Comparison of ENCODE assay signal across 9 cellular contexts in the genomic region with DNA sequence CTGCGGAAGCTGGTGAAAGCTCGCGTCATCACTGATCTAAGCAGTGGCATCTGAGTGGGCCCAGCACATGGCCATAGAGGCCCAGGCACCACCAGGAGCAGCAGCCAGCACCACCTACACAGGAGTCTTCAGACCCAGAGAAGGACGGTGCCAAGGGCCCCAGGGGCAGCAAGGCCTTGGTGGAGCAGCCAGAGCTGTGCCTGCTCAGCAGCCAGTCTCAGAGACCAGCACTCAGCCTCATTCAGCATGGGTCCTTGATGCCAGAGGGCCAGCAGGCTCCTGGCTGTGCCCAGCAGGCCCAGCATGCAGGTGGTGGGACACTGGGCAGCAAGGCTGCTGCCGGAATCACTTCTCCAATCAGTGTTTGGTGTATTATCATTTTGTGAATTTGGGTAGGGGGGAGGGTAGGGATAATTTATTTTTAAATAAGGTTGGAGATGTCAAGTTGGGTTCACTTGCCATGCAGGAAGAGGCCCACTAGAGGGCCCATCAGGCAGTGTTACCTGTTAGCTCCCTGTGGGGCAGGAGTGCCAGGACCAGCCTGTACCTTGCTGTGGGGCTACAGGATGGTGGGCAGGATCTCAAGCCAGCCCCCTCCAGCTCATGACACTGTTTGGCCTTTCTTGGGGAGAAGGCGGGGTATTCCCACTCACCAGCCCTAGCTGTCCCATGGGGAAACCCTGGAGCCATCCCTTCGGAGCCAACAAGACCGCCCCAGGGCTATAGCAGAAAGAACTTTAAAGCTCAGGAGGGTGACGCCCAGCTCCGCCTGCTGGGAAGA. TPM values are rescaled to one million over a fixed set of nuclear protein-coding genes. Genes with fewer than 3 reads are reported as not detected.
DNase-seq lines count a peak whose midpoint lies in the region; ATAC-seq and TF ChIP-seq lines count a peak whose summit lies in the region.
"Had no signal": no experiment of that assay in that cellular context is flagged by ENCODE, and none has a peak within 500 bp of the region (broad histone marks: within the 10 kb centered on the region; RNA-seq: fewer than 3 reads in every experiment).

No MANE protein-coding gene starts in this region.

- H3K4me1 Mint-ChIP-seq in CD8-positive, alpha-beta T cell (ENCODE audit: low read depth) = peaks cover 11% of the 10 kb centered on the region

- 94% methylated on average over 10 of the region's 10 CpGs for WGBS in liver

- no peak overlapping the region for H3K27ac Mint-ChIP-seq in CD8-positive, alpha-beta T cell

- peaks cover 5% of the 10 kb centered on the region for H3K4me1 ChIP-seq in CD8-positive, alpha-beta T cell (ENCODE audit: insufficient read depth, low read length)
- H3K4me1 ChIP-seq in liver (ENCODE audit: control insufficient read depth in 4 of 4, insufficient read depth in 4 of 4, low read length in 3 of 4) = peaks cover 6 to 12% (median 8%) of the 10 kb centered on the region in 4 donors

- H3K9me3 Mint-ChIP-seq in CD8-positive, alpha-beta T cell = no peaks in the 10 kb centered on the region

- CTCF ChIA-PET in CD8-positive, alpha-beta T cell (lab: Charles Lee) = interaction anchor here (0.8 to 1.9 kb wide), 7 partner anchors 9 to 342 kb away, joined by 3 to 6 read pairs (median 3); no protein-coding TSS in a partner anchor

- peak; percentile 31 for TF ChIP-seq CTCF in CD8-positive, alpha-beta T cell (IDR thresholded peaks at IDR 0.05)
- TF ChIP-seq CTCF in GM13976 (IDR thresholded peaks at IDR 0.05; ENCODE audit: borderline replicate concordance, control extremely low read depth, extremely low read depth, insufficient read depth, missing control alignments) = peak; percentile 13
- TF ChIP-seq CTCF in VCaP (conservative IDR thresholded peaks at IDR 0.05) = peak; percentile 69
- TF ChIP-seq CTCF in liver (IDR thresholded peaks at IDR 0.05; ENCODE audit: low read depth, low read length, missing input control) = peak; percentile 49

- in situ Hi-C loops in GM13976 (cut with MboI; ENCODE audit: low sequenced_read_pairs, unreplicated experiment) = loop anchor here (10.0 to 25.0 kb wide), 3 partner anchors 166 to 693 kb away; partner anchors contain the start of gene PTPRF

- no peak for DNase-seq in CD8-positive, alpha-beta T cell
- DNase-seq in GM13976 (ENCODE audit: low spot score) (peak; percentile 52), AG20443 (ENCODE audit: low spot score) (no peak), MG63 (no peak), DMS114 treated with DMSO at 0.1 percent for 48 hours (lab: John Stamatoyannopoulos, UW; ENCODE audit: unreplicated experiment) (no peak), SKM-1 (lab: John Stamatoyannopoulos, UW; ENCODE audit: unreplicated experiment) (no peak)
- DNase-seq: NCI-H524 had no signal

- POLR2A ChIA-PET in CD8-positive, alpha-beta T cell (lab: Charles Lee) = no interaction called here

- intact Hi-C loops in CD8-positive, alpha-beta T cell (cut with DNase I, micrococcal nuclease) = loop anchor here in 1 of 2 experiments (5.0 kb wide), 1 partner anchor 107 kb away; no protein-coding TSS in a partner anchor

- peaks cover 4% of the 10 kb centered on the region for H3K36me3 ChIP-seq in CD8-positive, alpha-beta T cell (ENCODE audit: insufficient read depth, low read length)
- H3K36me3 ChIP-seq in liver (ENCODE audit: control insufficient read depth in 4 of 4, insufficient read depth in 3 of 4, low read depth in 1 of 4, low read length in 3 of 4) (peaks cover 0 to 5% (median 0%) of the 10 kb centered on the region in 4 donors), MG63 (peaks cover 8% of the 10 kb centered on the region)

- ATAC-seq in CD8-positive, alpha-beta T cell = no peak

- H3K9me3 ChIP-seq in CD8-positive, alpha-beta T cell (ENCODE audit: low read length) = no peaks in the 10 kb centered on the region
- H3K9me3 ChIP-seq in liver (ENCODE audit: control insufficient read depth in 4 of 4, low read length in 3 of 4) (no peaks in the 10 kb centered on the region), MG63 (no peaks in the 10 kb centered on the region)

- peaks cover 14% of the 10 kb centered on the region for H3K36me3 Mint-ChIP-seq in CD8-positive, alpha-beta T cell

- H3K4me3 ChIP-seq in CD8-positive, alpha-beta T cell (ENCODE audit: low read depth, low read length) = no peak overlapping the region
- H3K4me3 ChIP-seq in liver (ENCODE audit: low read depth in 1 of 3, low read length in 3 of 3) (no peak overlapping the region), MG63 (no peak overlapping the region)

- peak; percentile 36 to 69 for TF ChIP-seq RAD21 in liver (IDR thresholded peaks at IDR 0.05)

- H3K27ac ChIP-seq in CD8-positive, alpha-beta T cell (ENCODE audit: low read depth, low read length) = no peak overlapping the region
- H3K27ac ChIP-seq in VCaP = no peak overlapping the region
- no peak overlapping the region for H3K27ac ChIP-seq in liver (ENCODE audit: low read depth in 1 of 2, low read length in 2 of 2)

- peaks cover 21% of the 10 kb centered on the region for H3K27me3 ChIP-seq in CD8-positive, alpha-beta T cell (ENCODE audit: insufficient read depth, low read length)
- H3K27me3 ChIP-seq in liver (ENCODE audit: control insufficient read depth in 4 of 4, insufficient read depth in 4 of 4, low read length in 3 of 4) (no peaks in the 10 kb centered on the region), MG63 (no peaks in the 10 kb centered on the region)

- H3K9ac ChIP-seq in liver (ENCODE audit: low read depth in 1 of 2, low read length in 2 of 2) = no peak overlapping the region

- no peak overlapping the region for H3K4me3 Mint-ChIP-seq in CD8-positive, alpha-beta T cell

- peaks cover 25% of the 10 kb centered on the region for H3K27me3 Mint-ChIP-seq in CD8-positive, alpha-beta T cell (ENCODE audit: low read depth)

TF ChIP-seq in liver, 16 proteins besides CTCF, POLR2A, EP300 and RAD21:
- TF ChIP-seq, protein P1, sequence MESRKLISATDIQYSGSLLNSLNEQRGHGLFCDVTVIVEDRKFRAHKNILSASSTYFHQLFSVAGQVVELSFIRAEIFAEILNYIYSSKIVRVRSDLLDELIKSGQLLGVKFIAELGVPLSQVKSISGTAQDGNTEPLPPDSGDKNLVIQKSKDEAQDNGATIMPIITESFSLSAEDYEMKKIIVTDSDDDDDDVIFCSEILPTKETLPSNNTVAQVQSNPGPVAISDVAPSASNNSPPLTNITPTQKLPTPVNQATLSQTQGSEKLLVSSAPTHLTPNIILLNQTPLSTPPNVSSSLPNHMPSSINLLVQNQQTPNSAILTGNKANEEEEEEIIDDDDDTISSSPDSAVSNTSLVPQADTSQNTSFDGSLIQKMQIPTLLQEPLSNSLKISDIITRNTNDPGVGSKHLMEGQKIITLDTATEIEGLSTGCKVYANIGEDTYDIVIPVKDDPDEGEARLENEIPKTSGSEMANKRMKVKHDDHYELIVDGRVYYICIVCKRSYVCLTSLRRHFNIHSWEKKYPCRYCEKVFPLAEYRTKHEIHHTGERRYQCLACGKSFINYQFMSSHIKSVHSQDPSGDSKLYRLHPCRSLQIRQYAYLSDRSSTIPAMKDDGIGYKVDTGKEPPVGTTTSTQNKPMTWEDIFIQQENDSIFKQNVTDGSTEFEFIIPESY (IDR thresholded peaks at IDR 0.05) = no peak
- TF ChIP-seq RXRA (IDR thresholded peaks at IDR 0.05) (peak in 1 of 2 donors; percentile 33), TAF1 (conservative IDR thresholded peaks at IDR 0.05) (no peak)

RNA-seq across cellular contexts. Expression of gene ARTN, which starts 3.2 kb away (rescaled TPM):
- under 1 TPM; 0.81 to 0.84 TPM for total RNA-seq in CD8-positive, alpha-beta T cell
- under 1 TPM in 1 of 2 donors, not detected in 1; 0.08 TPM for total RNA-seq in liver
- under 1 TPM in 1 of 2 donors, not detected in 1; 0.05 TPM for polyA plus RNA-seq in liver
- not detected in 2 replicates for total RNA-seq in MG63 (2014; rRNA removed; shearing (Covaris generic); ENCODE audit: low replicate concordance)

RNA-seq across cellular contexts. Expression of gene IPO13, which starts 16.4 kb away (rescaled TPM):
- 1 to 10 TPM; 6.5 to 8.1 TPM for total RNA-seq in CD8-positive, alpha-beta T cell
- total RNA-seq in liver = 10 to 100 TPM in 1 of 2 donors, 1 to 10 TPM in 1; 9.1 to 15.1 TPM
- polyA plus RNA-seq in liver = 10 to 100 TPM in 1 of 2 donors, 1 to 10 TPM in 1; 8.6 to 12.0 TPM
- total RNA-seq in MG63 (2014; rRNA removed; shearing (Covaris generic); ENCODE audit: low replicate concordance) = 14.4 and 24.4 TPM in 2 replicates

RNA-seq across cellular contexts. Expression of gene DPH2, which starts 39.5 kb away (rescaled TPM):
- 10 to 100 TPM; 14.8 to 15.7 TPM for total RNA-seq in CD8-positive, alpha-beta T cell
- total RNA-seq in liver = 10 to 100 TPM in 1 of 2 donors, 1 to 10 TPM in 1; 9.3 to 20.9 TPM
- 10 to 100 TPM; 13.0 to 17.7 TPM for polyA plus RNA-seq in liver
- total RNA-seq in MG63 (2014; rRNA removed; shearing (Covaris generic); ENCODE audit: low replicate concordance) = 20.7 and 44.0 TPM in 2 replicates

RNA-seq across cellular contexts. Expression of gene ATP6V0B, which starts 44.4 kb away (rescaled TPM):
- total RNA-seq in CD8-positive, alpha-beta T cell = 10 to 100 TPM; 52.0 to 56.3 TPM
- 10 to 100 TPM; 69.5 to 99.5 TPM for total RNA-seq in liver
- 100 to 1,000 TPM; 158 to 277 TPM for polyA plus RNA-seq in liver
- 124 and 126 TPM in 2 replicates for total RNA-seq in MG63 (2014; rRNA removed; shearing (Covaris generic); ENCODE audit: low replicate concordance)

RNA-seq across cellular contexts. Expression of gene B4GALT2, which starts 48.7 kb away (rescaled TPM):
- total RNA-seq in CD8-positive, alpha-beta T cell = under 1 TPM; 0.42 to 0.71 TPM
- 10 to 100 TPM; 12.8 to 19.4 TPM for total RNA-seq in liver
- 10 to 100 TPM in 1 of 2 donors, 1 to 10 TPM in 1; 2.9 to 31.5 TPM for polyA plus RNA-seq in liver
- total RNA-seq in MG63 (2014; rRNA removed; shearing (Covaris generic); ENCODE audit: low replicate concordance) = 62.1 and 95.8 TPM in 2 replicates

Comparison
In these comparisons a context has a peak if more than half of its experiments do, and no peak if none do; other contexts are left out.
1. CTCF ChIP-seq: peak in every context shown above with its lines; median percentile 69 in VCaP; 49 in liver; 31 in CD8-positive, alpha-beta T cell; 13 in GM13976.